10 cellular contexts compared by ENCODE assay signal in genomic region chr2:151560289-151560688, GRCh38.
DNase-seq lines count a peak whose midpoint lies in the region; ATAC-seq and TF ChIP-seq lines count a peak whose summit lies in the region.
"Had no signal": no experiment of that assay in that cellular context is flagged by ENCODE, and none has a peak within 500 bp of the region (broad histone marks: within the 10 kb centered on the region; RNA-seq: fewer than 3 reads in every experiment).

No MANE protein-coding gene starts in this region.

- no peaks in the 10 kb centered on the region for H3K36me3 ChIP-seq in BJ (ENCODE audit: control insufficient read depth, insufficient read depth, low read length)
- H3K36me3 ChIP-seq in mesenchymal stem cell (ENCODE audit: control insufficient read depth in 1 of 2, insufficient read depth in 2 of 2, low read depth in 1 of 2, low read length in 2 of 2) = no peaks in the 10 kb centered on the region

- no peak overlapping the region for H3K4me3 ChIP-seq in BJ (ENCODE audit: low read depth, low read length)
- H3K4me3 ChIP-seq in epithelial cell of proximal tubule (ENCODE audit: low read depth, low read length) = no peak overlapping the region
- H3K4me3 ChIP-seq in mesenchymal stem cell (ENCODE audit: insufficient read depth in 1 of 2, low read depth in 1 of 2, low read length in 2 of 2) = no peak overlapping the region

- H3K27me3 ChIP-seq in BJ (ENCODE audit: control insufficient read depth, insufficient read depth, low read length) (0 out of 2 replicates have a peak, but pooled peaks cover 2% of the 10 kb centered on the region), mesenchymal stem cell (ENCODE audit: control insufficient read depth in 1 of 2, insufficient read depth in 1 of 2, low read length in 2 of 2) (no peaks in the 10 kb centered on the region)

- no peak overlapping the region for H2BK15ac ChIP-seq in mesenchymal stem cell (ENCODE audit: low read depth, poor library complexity, severe bottlenecking)

- no peaks in the 10 kb centered on the region for H3K4me1 ChIP-seq in mesenchymal stem cell (ENCODE audit: control insufficient read depth, insufficient read depth, low read depth, low read length)

- H4K91ac ChIP-seq in mesenchymal stem cell (ENCODE audit: low read length) = no peak overlapping the region

- no peak overlapping the region for H3K4me2 ChIP-seq in mesenchymal stem cell (ENCODE audit: low read length, poor library complexity, severe bottlenecking)

- DNase-seq in BJ (ENCODE audit: low read depth) (peak; percentile 15), NCI-H446 treated with DMSO at 0.1 percent for 48 hours (lab: John Stamatoyannopoulos, UW) (peak; percentile 4), epithelial cell of proximal tubule (ENCODE audit: low read depth) (peak; percentile 77), mesenchymal stem cell (peak; percentile 85), SIG-M5 treated with dmso at 0.1 percent for 504 hours (lab: John Stamatoyannopoulos, UW; ENCODE audit: unreplicated experiment) (no peak), NCI-H510A treated with DMSO at 0.1 percent for 48 hours (lab: John Stamatoyannopoulos, UW) (no peak), NCI-H1092 treated with DMSO at 0.1 percent for 48 hours (lab: John Stamatoyannopoulos, UW) (no peak)
- DNase-seq: activated B cell treated with CpG ODN at 0.5 μM for 24 hours, posterior cingulate gyrus had no signal

- no peak overlapping the region for H2AFZ ChIP-seq in mesenchymal stem cell (ENCODE audit: low read depth, low read length)

- no peak overlapping the region for H3K18ac ChIP-seq in mesenchymal stem cell (ENCODE audit: low read depth in 1 of 2, low read length in 2 of 2)

- H2BK120ac ChIP-seq in mesenchymal stem cell (ENCODE audit: low read depth, low read length) = no peak overlapping the region

- H2BK5ac ChIP-seq in mesenchymal stem cell (ENCODE audit: low read depth, low read length, poor library complexity, severe bottlenecking) = no peak overlapping the region

- H3K9me3 ChIP-seq in mesenchymal stem cell (ENCODE audit: control insufficient read depth, low read length) = no peaks in the 10 kb centered on the region

- H3K9ac ChIP-seq in mesenchymal stem cell (ENCODE audit: low read length) = no peak overlapping the region

- POLR2A ChIA-PET in BJ (lab: Charles Lee) = no interaction called here

- no peak overlapping the region for H3K27ac ChIP-seq in mesenchymal stem cell (ENCODE audit: low read length, poor library complexity, severe bottlenecking)

- H3K79me1 ChIP-seq in mesenchymal stem cell (replicated peaks; ENCODE audit: low read length, poor library complexity, severe bottlenecking) = no peaks in the 10 kb centered on the region

- TF ChIP-seq CTCF in BJ (IDR thresholded peaks at IDR 0.05; ENCODE audit: insufficient read depth, low read depth, low read length) (no peak), epithelial cell of proximal tubule (conservative IDR thresholded peaks at IDR 0.05; ENCODE audit: low read depth, low read length) (no peak)

- H3K14ac ChIP-seq in mesenchymal stem cell (ENCODE audit: low read length in 2 of 2) = no peak overlapping the region

- H3K23ac ChIP-seq in mesenchymal stem cell (ENCODE audit: low read length in 2 of 2) = no peak overlapping the region

- WGBS in mesenchymal stem cell = 0% methylated on average over 3 of the region's 3 CpGs

- CTCF ChIA-PET in BJ (lab: Yijun Ruan, JAX) = no interaction called here

- H2AK5ac ChIP-seq in mesenchymal stem cell (ENCODE audit: low read length, severe bottlenecking) = no peak overlapping the region

- H2BK12ac ChIP-seq in mesenchymal stem cell (ENCODE audit: low read length in 2 of 2) = no peak overlapping the region

- no peak for ATAC-seq in GM19452 (IDR thresholded peaks at IDR 0.05; ENCODE audit: unreplicated experiment)

- H4K8ac ChIP-seq in mesenchymal stem cell (ENCODE audit: low read length) = no peak overlapping the region

- H3K4ac ChIP-seq in mesenchymal stem cell (ENCODE audit: low read depth in 1 of 2, low read length in 2 of 2) = no peak overlapping the region

Comparison
In these comparisons a context has a peak if more than half of its experiments do, and no peak if none do; other contexts are left out.
1. DNase-seq: peak in BJ (single experiment), NCI-H446 treated with DMSO at 0.1 percent for 48 hours (single experiment), epithelial cell of proximal tubule (single experiment) and mesenchymal stem cell (single experiment); none in SIG-M5 treated with dmso at 0.1 percent for 504 hours (single experiment), NCI-H510A treated with DMSO at 0.1 percent for 48 hours (single experiment) and NCI-H1092 treated with DMSO at 0.1 percent for 48 hours (single experiment).